ENCODE assay signal across 10 cellular contexts in genomic region chr15:88954431-88955277, GRCh38. TPM values are rescaled to one million over a fixed set of nuclear protein-coding genes. Genes with fewer than 3 reads are reported as not detected.
DNase-seq lines count a peak whose midpoint lies in the region; ATAC-seq and TF ChIP-seq lines count a peak whose summit lies in the region.
"Had no signal": no experiment of that assay in that cellular context is flagged by ENCODE, and none has a peak within 500 bp of the region (broad histone marks: within the 10 kb centered on the region; RNA-seq: fewer than 3 reads in every experiment).

No MANE protein-coding gene starts in this region.

- H3K27ac ChIP-seq in cardiac muscle cell = no peak overlapping the region
- H3K27ac ChIP-seq: stomach had no signal

- in situ Hi-C loops in SK-MEL-5 (cut with HindIII; ENCODE audit: low pct_unique_long_range_greater_than_20kb, low sequenced_read_pairs) = no loop called here

- no peaks in the 10 kb centered on the region for H3K9me3 ChIP-seq in cardiac muscle cell (ENCODE audit: low read depth)
- H3K9me3 ChIP-seq: stomach had no signal

- no peaks in the 10 kb centered on the region for H3K36me3 ChIP-seq in cardiac muscle cell
- H3K36me3 ChIP-seq: stomach had no signal

- peaks cover 0 to 5% of the 10 kb centered on the region in 2 donors for H3K9me3 Mint-ChIP-seq in stimulated activated naive CD8-positive, alpha-beta T cell treated with anti-CD3 and anti-CD28 coated beads, Interleukin-15, amount 100 ng/mL, for 72 hours

- H3K4me1 Mint-ChIP-seq in stimulated activated naive CD8-positive, alpha-beta T cell treated with anti-CD3 and anti-CD28 coated beads, Interleukin-15, amount 100 ng/mL, for 72 hours = no peaks in the 10 kb centered on the region

- intact Hi-C loops in sciatic nerve (cut with DNase I) = no loop called here

- H3K4me3 ChIP-seq in GM12865 (ENCODE audit: low read depth, low read length) (no peak overlapping the region), cardiac muscle cell (no peak overlapping the region)
- H3K4me3 ChIP-seq: stomach had no signal

- peak; percentile 66 for DNase-seq in GM12865 (ENCODE audit: low read depth)
- DNase-seq in SK-MEL-5 (ENCODE audit: low read depth, low spot score) = peak; percentile 20
- DNase-seq in cardiac muscle cell (ENCODE audit: low read depth in 1 of 2, low spot score in 1 of 2) = peak; percentile 11 to 90
- DNase-seq in sciatic nerve (ENCODE audit: low spot score) = no peak
- DNase-seq in stimulated activated naive CD8-positive, alpha-beta T cell treated with anti-CD3 and anti-CD28 coated beads, Interleukin-15, amount 100 ng/mL, for 72 hours = no peak
- no peak for DNase-seq in T-helper 1 cell
- no peak for DNase-seq in HuH-7.5 (ENCODE audit: low spot score)
- DNase-seq: effector memory CD4-positive, alpha-beta T cell; stomach had no signal

- H3K27me3 ChIP-seq in cardiac muscle cell = no peaks in the 10 kb centered on the region
- H3K27me3 ChIP-seq: stomach had no signal

- peak; percentile 92 for ATAC-seq in sciatic nerve
- ATAC-seq in stimulated activated naive CD8-positive, alpha-beta T cell treated with anti-CD3 and anti-CD28 coated beads, Interleukin-15, amount 100 ng/mL, for 72 hours = no peak
- ATAC-seq: left lobe of liver had no signal

- H3K4me1 ChIP-seq in cardiac muscle cell (ENCODE audit: low read depth) = no peaks in the 10 kb centered on the region
- H3K4me1 ChIP-seq: stomach had no signal

- H3K4me3 Mint-ChIP-seq in stimulated activated naive CD8-positive, alpha-beta T cell treated with anti-CD3 and anti-CD28 coated beads, Interleukin-15, amount 100 ng/mL, for 72 hours = no peak overlapping the region

- H3K27me3 Mint-ChIP-seq in stimulated activated naive CD8-positive, alpha-beta T cell treated with anti-CD3 and anti-CD28 coated beads, Interleukin-15, amount 100 ng/mL, for 72 hours = no peaks in the 10 kb centered on the region

- H3K27ac Mint-ChIP-seq in stimulated activated naive CD8-positive, alpha-beta T cell treated with anti-CD3 and anti-CD28 coated beads, Interleukin-15, amount 100 ng/mL, for 72 hours = no peak overlapping the region

- TF ChIP-seq CTCF in GM12865 (IDR thresholded peaks at IDR 0.05; ENCODE audit: insufficient read depth, low read depth, low read length, missing control alignments) (no peak), cardiac muscle cell (IDR thresholded peaks at IDR 0.05; ENCODE audit: low read depth, low read length) (no peak)

RNA-seq across cellular contexts. Expression of gene MFGE8, which starts 41.5 kb away (rescaled TPM):
- total RNA-seq in SK-MEL-5 (2014; rRNA removed; shearing (Covaris generic)) = 40.3 and 41.4 TPM in 2 replicates
- 119 and 129 TPM in 2 replicates for polyA plus RNA-seq in SK-MEL-5 (2015; cell fraction: cytosol; rRNA removed)
- polyA plus RNA-seq in SK-MEL-5 (2015; cell fraction: nucleus; rRNA removed) = 157 and 182 TPM in 2 replicates
- total RNA-seq in cardiac muscle cell (300 and 307 TPM in 2 replicates), sciatic nerve (334 TPM)
- 286 and 326 TPM in 2 replicates for polyA plus RNA-seq in cardiac muscle cell

RNA-seq across cellular contexts. Expression of gene HAPLN3, which starts 59.3 kb away (rescaled TPM):
- 3.5 TPM in 2 replicates for total RNA-seq in SK-MEL-5 (2014; rRNA removed; shearing (Covaris generic))
- 10.9 and 11.5 TPM in 2 replicates for polyA plus RNA-seq in SK-MEL-5 (2015; cell fraction: cytosol; rRNA removed)
- polyA plus RNA-seq in SK-MEL-5 (2015; cell fraction: nucleus; rRNA removed) = 8.0 and 12.2 TPM in 2 replicates
- total RNA-seq in cardiac muscle cell = 9.9 and 21.7 TPM in 2 replicates
- 6.8 and 8.1 TPM in 2 replicates for polyA plus RNA-seq in cardiac muscle cell
- total RNA-seq in sciatic nerve = 15.9 TPM

Comparison
In these comparisons a context has a peak if more than half of its experiments do, and no peak if none do; other contexts are left out.
1. DNase-seq: peak in GM12865 (single experiment), SK-MEL-5 (single experiment) and cardiac muscle cell (2 of 2); none in sciatic nerve (single experiment), stimulated activated naive CD8-positive, alpha-beta T cell treated with anti-CD3 and anti-CD28 coated beads, Interleukin-15, amount 100 ng/mL, for 72 hours (0 of 2), T-helper 1 cell (0 of 5) and HuH-7.5 (single experiment).